In genomic region chr6:33405541-33405940, GRCh38 we compare ENCODE assay signal across 1 cellular context.
TF ChIP-seq lines count a peak whose summit lies in the region.

No MANE protein-coding gene starts in this region.

TF ChIP-seq in HepG2, 621 proteins besides CTCF, POLR2A, EP300 and RAD21:
- TF ChIP-seq HIVEP1 (CRISPR knock-in tag; IDR thresholded peaks at IDR 0.05) (no peak), CHD4 (IDR thresholded peaks at IDR 0.05; ENCODE audit: borderline replicate concordance, low read length) (no peak)
